1 cellular context compared by ENCODE assay signal in the genomic region with DNA sequence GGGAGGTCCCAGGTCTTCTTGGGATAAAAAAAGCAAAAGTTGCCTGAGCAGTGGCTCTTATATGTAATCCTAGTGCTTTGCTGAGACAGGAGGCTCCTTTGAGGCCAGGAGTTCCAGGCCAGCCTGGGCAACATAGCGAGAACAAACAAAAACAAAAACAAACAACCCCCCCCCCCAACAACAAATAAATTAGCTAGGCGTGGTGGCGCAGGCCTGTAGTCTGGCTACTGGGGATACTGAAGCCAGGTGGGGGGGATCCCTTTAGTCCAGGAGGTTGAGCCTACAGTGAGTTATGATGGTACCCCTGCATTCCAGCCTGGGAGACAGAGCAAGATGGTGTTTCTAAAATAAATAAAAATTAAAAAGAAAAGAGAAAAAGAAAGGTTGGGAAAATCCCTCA.
TF ChIP-seq lines count a peak whose summit lies in the region.

No MANE protein-coding gene starts in this region.

TF ChIP-seq in IMR-90, 13 proteins besides CTCF, POLR2A, EP300 and RAD21:
- TF ChIP-seq MXI1 (IDR thresholded peaks at IDR 0.05; ENCODE audit: borderline replicate concordance, low read depth, low read length) = no peak
- no peak for TF ChIP-seq MAZ (IDR thresholded peaks at IDR 0.05; ENCODE audit: borderline replicate concordance, low read depth, low read length)
- TF ChIP-seq USF2 (IDR thresholded peaks at IDR 0.05; ENCODE audit: low read depth, low read length) = no peak
